In genomic region chr9:26954050-26954508, GRCh38 we compare ENCODE assay signal across 10 cellular contexts. TPM values are rescaled to one million over a fixed set of nuclear protein-coding genes. Genes with fewer than 3 reads are reported as not detected.
A peak's percentile ranks its signal among the peaks of the same experiment; 100 is the strongest.
DNase-seq lines count a peak whose midpoint lies in the region; ATAC-seq, FAIRE-seq and TF ChIP-seq lines count a peak whose summit lies in the region.
"Had no signal": no experiment of that assay in that cellular context is flagged by ENCODE, and none has a peak within 500 bp of the region (broad histone marks: within the 10 kb centered on the region; RNA-seq: fewer than 3 reads in every experiment).

No MANE protein-coding gene starts in this region.

- H4K20me1 ChIP-seq in Loucy (ENCODE audit: insufficient read depth, low read length, poor library complexity, severe bottlenecking) = no peaks in the 10 kb centered on the region

- no peaks in the 10 kb centered on the region for H3K36me3 Mint-ChIP-seq in brain

- no peak for TF ChIP-seq CTCF in Loucy (conservative IDR thresholded peaks at IDR 0.05; ENCODE audit: low read length)
- TF ChIP-seq CTCF in brain (conservative IDR thresholded peaks at IDR 0.05) = no peak
- TF ChIP-seq CTCF in D721Med (IDR thresholded peaks at IDR 0.05; ENCODE audit: insufficient read depth, missing control alignments) = no peak

- H3K4me3 Mint-ChIP-seq in brain = peak overlapping the region; percentile 14 to 84 (median 53)

- H2AFZ ChIP-seq in Loucy (ENCODE audit: low read length) = peak overlapping the region; percentile 20; the same call in 1 of the 2 replicates

- peak; percentile 41 for ATAC-seq in stimulated activated naive CD8-positive, alpha-beta T cell treated with anti-CD3 and anti-CD28 coated beads, Interleukin-15, Interleukin-2, amounts not matched to agents 100 U/mL and 50 U/mL, for 24 hours
- no peak for ATAC-seq in HG02885 (IDR thresholded peaks at IDR 0.05; ENCODE audit: poor library complexity, unreplicated experiment)

- no peaks in the 10 kb centered on the region for H3K9me3 Mint-ChIP-seq in brain

- H3K27ac Mint-ChIP-seq in brain = peak overlapping the region in 4 of 5 experiments; percentile 14 to 66 (median 46)

- H3F3A ChIP-seq in Loucy (ENCODE audit: low read depth) = no peaks in the 10 kb centered on the region

- no peak for FAIRE-seq in D721Med (lab: Jason Lieb, UNC)

- no peak overlapping the region for H3K4me3 ChIP-seq in Loucy (ENCODE audit: low read length, poor library complexity, severe bottlenecking)

- no peaks in the 10 kb centered on the region for H3K36me3 ChIP-seq in Loucy (ENCODE audit: insufficient read depth, low read length)

- peaks cover 38% of the 10 kb centered on the region for H3K4me1 Mint-ChIP-seq in brain

- no peak overlapping the region for H3K9ac ChIP-seq in Loucy (ENCODE audit: low read depth, low read length, poor library complexity, severe bottlenecking)

- H3K27me3 Mint-ChIP-seq in brain = peaks cover 9% of the 10 kb centered on the region

- peaks cover 9% of the 10 kb centered on the region for H3K27me3 ChIP-seq in Loucy (ENCODE audit: insufficient read depth, low read length, poor library complexity, severe bottlenecking)

- DNase-seq in SKM-1 treated with dmso at 0.1 percent for 144 hours (lab: John Stamatoyannopoulos, UW; ENCODE audit: unreplicated experiment) (peak; percentile 12), SKM-1 (lab: John Stamatoyannopoulos, UW; ENCODE audit: unreplicated experiment) (no peak), D721Med (ENCODE audit: insufficient read length, low spot score) (no peak)
- DNase-seq in stimulated activated naive CD8-positive, alpha-beta T cell treated with anti-CD3 and anti-CD28 coated beads, Interleukin-15, Interleukin-2, amounts not matched to agents 100 U/mL and 50 U/mL, for 24 hours = no peak
- DNase-seq in stimulated activated CD4-positive, alpha-beta T cell treated with anti-CD3 and anti-CD28 coated beads, Interleukin-2, amount 100 ng/mL, for 48 hours = no peak
- DNase-seq: NCI-H1105 had no signal

- no peaks in the 10 kb centered on the region for H3K9me3 ChIP-seq in Loucy (ENCODE audit: insufficient read depth, low read depth, low read length)

- no peak overlapping the region for H3K4me2 ChIP-seq in Loucy (ENCODE audit: low read depth, low read length, poor library complexity, severe bottlenecking)

- H3K4me1 ChIP-seq in Loucy (ENCODE audit: insufficient read depth, low read length, poor library complexity, severe bottlenecking) = peaks cover 18% of the 10 kb centered on the region

- H3K79me2 ChIP-seq in Loucy (ENCODE audit: insufficient read depth, low read length) = peaks cover 10% of the 10 kb centered on the region

- H3K9me2 ChIP-seq in Loucy (replicated peaks; ENCODE audit: low read depth, low read length) = no peaks in the 10 kb centered on the region

RNA-seq across cellular contexts. Expression of gene IFT74, which starts 2.1 kb away (rescaled TPM):
- polyA plus RNA-seq in brain (ENCODE audit: insufficient read depth, low read depth, low replicate concordance) = 5.1 TPM

RNA-seq across cellular contexts. Expression of gene PLAA, which starts 7.0 kb away (rescaled TPM):
- polyA plus RNA-seq in brain (ENCODE audit: insufficient read depth, low read depth, low replicate concordance) = 26.0 TPM

RNA-seq across cellular contexts. Expression of gene LRRC19, which starts 51.4 kb away (rescaled TPM):
- not detected for polyA plus RNA-seq in brain (ENCODE audit: insufficient read depth, low read depth, low replicate concordance)
- polyA plus RNA-seq: AG04450 had no signal
